Comparison of ENCODE assay signal across 8 cellular contexts in the genomic region with DNA sequence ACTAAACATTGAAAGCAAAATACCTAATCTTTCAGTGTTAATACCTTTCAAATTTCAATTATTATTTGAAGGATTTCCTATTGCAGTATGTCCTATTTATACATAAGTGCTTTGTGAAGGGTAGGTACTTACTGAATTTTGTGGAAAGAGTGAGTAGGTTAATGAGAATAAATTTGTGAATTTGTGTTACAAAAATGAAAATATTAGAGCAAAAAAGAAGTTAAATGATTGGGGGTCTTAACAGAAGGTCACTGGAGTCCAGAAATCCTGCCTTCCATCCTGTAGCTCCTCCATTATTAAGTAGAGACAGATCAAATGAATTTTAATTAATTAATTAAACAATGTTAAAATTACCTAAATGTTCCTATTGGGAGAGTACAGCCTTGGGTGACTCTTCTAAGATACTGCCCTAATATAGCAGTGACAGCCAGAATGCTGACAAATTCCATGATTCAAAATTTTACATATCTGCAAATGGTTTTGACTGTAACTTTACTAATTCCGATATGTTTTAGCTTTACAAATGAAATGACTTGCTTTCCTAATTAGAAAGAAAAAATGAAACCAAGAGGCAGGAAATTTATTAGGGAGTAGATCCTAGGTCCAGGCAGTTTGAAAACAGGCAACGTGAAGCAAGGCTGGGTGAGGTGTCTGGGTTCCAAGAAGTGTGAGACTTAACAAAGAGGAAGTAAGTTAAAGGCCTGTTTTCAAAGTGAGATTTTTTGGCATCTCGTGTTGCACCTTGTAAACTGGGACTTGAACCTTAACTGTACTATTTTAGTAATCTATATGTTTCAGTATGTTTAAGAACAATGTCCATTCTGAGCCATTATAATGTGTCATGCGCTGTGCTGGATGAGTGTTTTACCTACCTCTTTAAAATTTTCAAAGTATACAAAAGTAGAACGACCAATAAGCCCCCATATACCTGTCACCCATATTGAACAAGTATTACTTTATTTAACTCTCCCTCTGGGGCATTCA. TPM values are rescaled to one million over a fixed set of nuclear protein-coding genes. Genes with fewer than 3 reads are reported as not detected.
DNase-seq lines count a peak whose midpoint lies in the region; ATAC-seq and TF ChIP-seq lines count a peak whose summit lies in the region.

No MANE protein-coding gene starts in this region.

- intact Hi-C loops in left ventricle myocardium inferior (cut with micrococcal nuclease): no loop called here
- intact Hi-C loops in Right ventricle myocardium inferior (cut with DNase I): no loop called here

- no peak for DNase-seq in left ventricle myocardium inferior
- no peak for DNase-seq in Right ventricle myocardium inferior (ENCODE audit: missing footprints)
- DNase-seq in activated naive CD4-positive, alpha-beta T cell treated with anti-CD3 and anti-CD28 coated beads, Interleukin-2, amount 10 ng/mL, durations not matched to agents 7 days and 5 days: no peak
- peak in 1 of 2 donors; percentile 49 for DNase-seq in upper lobe of left lung
- no peak for DNase-seq in NCI-H187 (lab: John Stamatoyannopoulos, UW)
- DNase-seq in trophoblast cell: no peak
- no peak for DNase-seq in NCI-H1092 (lab: John Stamatoyannopoulos, UW)

- H3K4me1 Mint-ChIP-seq in activated naive CD4-positive, alpha-beta T cell treated with anti-CD3 and anti-CD28 coated beads, Interleukin-2, amount 10 ng/mL, durations not matched to agents 7 days and 5 days: peaks cover 74% of the 10 kb centered on the region

- H3K79me1 ChIP-seq in trophoblast cell (ENCODE audit: low read length): no peaks in the 10 kb centered on the region

- no peaks in the 10 kb centered on the region for H3K36me3 ChIP-seq in left ventricle myocardium inferior
- peaks cover 0 to 3% (median 1%) of the 10 kb centered on the region in 4 donors for H3K36me3 ChIP-seq in upper lobe of left lung
- H3K36me3 ChIP-seq in trophoblast cell (ENCODE audit: control insufficient read depth in 1 of 2, insufficient read depth in 2 of 2, low read length in 2 of 2): no peaks in the 10 kb centered on the region

- no peaks in the 10 kb centered on the region for H3K79me2 ChIP-seq in trophoblast cell (ENCODE audit: control insufficient read depth, insufficient read depth, low read length, poor library complexity)

- H3K27ac ChIP-seq in left ventricle myocardium inferior (replicated peaks) (peak overlapping the region; percentile 50), upper lobe of left lung (peak overlapping the region; percentile 48 to 77 (median 61)), trophoblast cell (ENCODE audit: low read depth, low read length) (no peak overlapping the region)

- no peak overlapping the region for H3K4ac ChIP-seq in trophoblast cell (ENCODE audit: low read depth, low read length)

- TF ChIP-seq EP300 in upper lobe of left lung (IDR thresholded peaks at IDR 0.05): no peak

- no peak overlapping the region for H3K9ac ChIP-seq in trophoblast cell (ENCODE audit: low read length)

- no peak overlapping the region for H3K14ac ChIP-seq in trophoblast cell (ENCODE audit: low read length)

- no peak overlapping the region for H3K4me2 ChIP-seq in trophoblast cell (ENCODE audit: low read length)

- H3K9me3 Mint-ChIP-seq in activated naive CD4-positive, alpha-beta T cell treated with anti-CD3 and anti-CD28 coated beads, Interleukin-2, amount 10 ng/mL, durations not matched to agents 7 days and 5 days: no peaks in the 10 kb centered on the region

- H2AFZ ChIP-seq in trophoblast cell (ENCODE audit: insufficient read depth, low read length, poor library complexity): no peak overlapping the region

- H3K4me1 ChIP-seq in left ventricle myocardium inferior: peaks cover 20% of the 10 kb centered on the region
- H3K4me1 ChIP-seq in upper lobe of left lung: peaks cover 9 to 21% (median 14%) of the 10 kb centered on the region in 4 donors
- no peaks in the 10 kb centered on the region for H3K4me1 ChIP-seq in trophoblast cell (ENCODE audit: control insufficient read depth in 1 of 2, insufficient read depth in 2 of 2, low read length in 2 of 2)

- H3K27me3 ChIP-seq in left ventricle myocardium inferior (ENCODE audit: low read depth) (no peaks in the 10 kb centered on the region), upper lobe of left lung (no peaks in the 10 kb centered on the region), trophoblast cell (ENCODE audit: insufficient read depth, low read length) (no peaks in the 10 kb centered on the region)

- ATAC-seq in Right ventricle myocardium inferior (no peak), HG03432 (IDR thresholded peaks at IDR 0.05; ENCODE audit: unreplicated experiment) (peak; percentile 37), upper lobe of left lung (ENCODE audit: low FRiP score in 2 of 2) (no peak)

- H3K9me3 ChIP-seq in left ventricle myocardium inferior (replicated peaks) (no peaks in the 10 kb centered on the region), upper lobe of left lung (no peaks in the 10 kb centered on the region), trophoblast cell (ENCODE audit: insufficient read depth, low read depth, low read length) (peaks cover 14% of the 10 kb centered on the region)

- no peak overlapping the region for H2BK120ac ChIP-seq in trophoblast cell (ENCODE audit: insufficient read depth, low read length, poor library complexity)

- H3K27me3 Mint-ChIP-seq in activated naive CD4-positive, alpha-beta T cell treated with anti-CD3 and anti-CD28 coated beads, Interleukin-2, amount 10 ng/mL, durations not matched to agents 7 days and 5 days: no peaks in the 10 kb centered on the region

- H2AK5ac ChIP-seq in trophoblast cell (ENCODE audit: low read length): no peak overlapping the region

- H3K4me3 ChIP-seq in left ventricle myocardium inferior (peak overlapping the region; percentile 57), upper lobe of left lung (peak overlapping the region in 3 of 4 donors; percentile 11 to 50 (median 47)), trophoblast cell (ENCODE audit: low read depth, low read length) (no peak overlapping the region)

- TF ChIP-seq POLR2A in upper lobe of left lung (IDR thresholded peaks at IDR 0.05): no peak

- WGBS in upper lobe of left lung, 2 donors: 51 to 56% methylated on average over 5 of the region's 5 CpGs
- WGBS in trophoblast cell (ENCODE audit: extremely low coverage, insufficient coverage, insufficient read length): no CpG with 5 or more reads among the region's 5 CpGs

- TF ChIP-seq CTCF in left ventricle myocardium inferior (IDR thresholded peaks at IDR 0.05; ENCODE audit: borderline replicate concordance): no peak
- TF ChIP-seq CTCF in upper lobe of left lung (IDR thresholded peaks at IDR 0.05): no peak

- no peak overlapping the region for H2BK12ac ChIP-seq in trophoblast cell (ENCODE audit: low read length)

- peaks cover 54% of the 10 kb centered on the region for H3K36me3 Mint-ChIP-seq in activated naive CD4-positive, alpha-beta T cell treated with anti-CD3 and anti-CD28 coated beads, Interleukin-2, amount 10 ng/mL, durations not matched to agents 7 days and 5 days

- H3K4me3 Mint-ChIP-seq in activated naive CD4-positive, alpha-beta T cell treated with anti-CD3 and anti-CD28 coated beads, Interleukin-2, amount 10 ng/mL, durations not matched to agents 7 days and 5 days: peak overlapping the region; percentile 87

- no peak overlapping the region for H4K91ac ChIP-seq in trophoblast cell (ENCODE audit: low read depth, low read length)

- H3K23ac ChIP-seq in trophoblast cell (ENCODE audit: low read length): no peak overlapping the region

- peak overlapping the region; percentile 96 for H3K27ac Mint-ChIP-seq in activated naive CD4-positive, alpha-beta T cell treated with anti-CD3 and anti-CD28 coated beads, Interleukin-2, amount 10 ng/mL, durations not matched to agents 7 days and 5 days

- no peak overlapping the region for H2BK5ac ChIP-seq in trophoblast cell (ENCODE audit: low read depth, low read length, poor library complexity)

- no peak overlapping the region for H4K12ac ChIP-seq in trophoblast cell (ENCODE audit: low read depth, low read length)

- CTCF ChIA-PET in activated naive CD4-positive, alpha-beta T cell treated with anti-CD3 and anti-CD28 coated beads, Interleukin-2, amount 10 ng/mL, durations not matched to agents 7 days and 5 days (lab: Charles Lee): no interaction called here

- no peak overlapping the region for H4K8ac ChIP-seq in trophoblast cell (ENCODE audit: low read depth, low read length)

- no peak overlapping the region for H3K18ac ChIP-seq in trophoblast cell (ENCODE audit: low read length)

RNA-seq across cellular contexts. Expression of gene PIK3CG, which starts 1.5 kb away (rescaled TPM):
- 1.7 TPM for total RNA-seq in left ventricle myocardium inferior
- total RNA-seq in Right ventricle myocardium inferior: 2.5 TPM
- total RNA-seq in upper lobe of left lung: 10 to 100 TPM in 3 of 6 donors, 1 to 10 TPM in 3; 7.1 to 21.9 (median 10.1) TPM
- not detected in 2 replicates for polyA plus RNA-seq in trophoblast cell (2013)
